Comparison of ENCODE assay signal across 8 cellular contexts in genomic region chr1:207807395-207808321, GRCh38. TPM values are rescaled to one million over a fixed set of nuclear protein-coding genes. Genes with fewer than 3 reads are reported as not detected.
A peak's percentile ranks its signal among the peaks of the same experiment; 100 is the strongest.
DNase-seq lines count a peak whose midpoint lies in the region; ATAC-seq and TF ChIP-seq lines count a peak whose summit lies in the region.

No MANE protein-coding gene starts in this region.

- no peak overlapping the region for H2AFZ ChIP-seq in GM23338

- H3K4me3 Mint-ChIP-seq in GM23338 (no peak overlapping the region), T-cell (peak overlapping the region in 2 of 3 donors; percentile 1 to 13)

- H3K36me3 Mint-ChIP-seq in GM23338 (ENCODE audit: low read depth) (no peaks in the 10 kb centered on the region; the same call in 2 of the 3 replicates), T-cell (peaks cover 60% of the 10 kb centered on the region)

- H3K27ac ChIP-seq in GM23338 (ENCODE audit: low read depth), result no peak overlapping the region
- peak overlapping the region; percentile 84 for H3K27ac ChIP-seq in foreskin keratinocyte
- peak overlapping the region; percentile 89 for H3K27ac ChIP-seq in skeletal muscle tissue (ENCODE audit: low read depth, low read length)

- TF ChIP-seq CTCF in GM23338 (conservative IDR thresholded peaks at IDR 0.05; ENCODE audit: low read depth in 2 of 2) (no peak), foreskin keratinocyte (conservative IDR thresholded peaks at IDR 0.05) (no peak)

- H3K27me3 ChIP-seq in GM23338 (ENCODE audit: insufficient read depth) (no peaks in the 10 kb centered on the region), foreskin keratinocyte (no peaks in the 10 kb centered on the region), skeletal muscle tissue (ENCODE audit: control insufficient read depth in 3 of 3, insufficient read depth in 3 of 3, low read length in 3 of 3) (no peaks in the 10 kb centered on the region)

- no peaks in the 10 kb centered on the region for H4K20me1 ChIP-seq in GM23338 (replicated peaks; ENCODE audit: insufficient read depth)

- H3K36me3 ChIP-seq in GM23338 (ENCODE audit: insufficient read depth) (no peaks in the 10 kb centered on the region), skeletal muscle tissue (ENCODE audit: control insufficient read depth in 3 of 3, insufficient read depth in 3 of 3, low read length in 3 of 3) (peaks cover 77 to 83% (median 80%) of the 10 kb centered on the region in 3 donors)

- H3K27ac Mint-ChIP-seq in GM23338, result 0 out of 2 replicates have a peak overlapping the region, but pooled peaks have one; percentile 27
- H3K27ac Mint-ChIP-seq in T-cell, result peak overlapping the region; percentile 90 to 93

- H3K9me3 ChIP-seq in skeletal muscle tissue (ENCODE audit: control insufficient read depth in 3 of 3, low read length in 3 of 3), result no peaks in the 10 kb centered on the region

- H3K4me3 ChIP-seq in GM23338, result no peak overlapping the region
- H3K4me3 ChIP-seq in skeletal muscle tissue (ENCODE audit: low read length in 3 of 3), result peak overlapping the region in 2 of 3 donors; percentile 15 to 46

- H3K4me1 Mint-ChIP-seq in GM23338 (peaks cover 22% of the 10 kb centered on the region), T-cell (peaks cover 51 to 62% (median 60%) of the 10 kb centered on the region in 3 donors)

- ATAC-seq in GM23338 (no peak), T-cell (replicated peaks in 1 of 4) (peak in 2 of 4 experiments; percentile 7 to 40), foreskin keratinocyte (no peak), SK-N-SH treated with all-trans-retinoic acid at 6 μM for 48 hours (no peak)

- H3K9ac ChIP-seq in skeletal muscle tissue (ENCODE audit: low read depth in 1 of 3, low read length in 3 of 3), result peak overlapping the region; percentile 23 to 73 (median 25)

- H3K27me3 Mint-ChIP-seq in GM23338 (ENCODE audit: insufficient read depth, low read depth, poor library complexity), result peaks cover 14% of the 10 kb centered on the region
- H3K27me3 Mint-ChIP-seq in T-cell, result no peaks in the 10 kb centered on the region

- no peaks in the 10 kb centered on the region for H3K9me3 Mint-ChIP-seq in GM23338
- H3K9me3 Mint-ChIP-seq in T-cell, result no peaks in the 10 kb centered on the region

- POLR2A ChIA-PET in T-cell (lab: Charles Lee), result no interaction called here

- H3K79me2 ChIP-seq in GM23338 (replicated peaks; ENCODE audit: insufficient read depth), result no peaks in the 10 kb centered on the region

- H3K4me1 ChIP-seq in GM23338 (ENCODE audit: insufficient read depth) (no peaks in the 10 kb centered on the region), foreskin keratinocyte (peaks cover 27% of the 10 kb centered on the region), skeletal muscle tissue (ENCODE audit: control insufficient read depth in 3 of 3, insufficient read depth in 3 of 3, low read length in 3 of 3) (peaks cover 82 to 97% (median 89%) of the 10 kb centered on the region in 3 donors)

- CTCF ChIA-PET in T-cell (lab: Charles Lee), result interaction anchor here in 1 of 2 donors (0.7 kb wide), 1 partner anchor 18 kb away, joined by 5 read pairs; no protein-coding TSS in a partner anchor

- no peaks in the 10 kb centered on the region for H3F3A ChIP-seq in GM23338 (replicated peaks; ENCODE audit: low read depth)

- DNase-seq in GM23338 (ENCODE audit: low spot score) (no peak), T-cell (no peak), foreskin keratinocyte (peak in 1 of 2 donors; percentile 17), NCI-H187 (lab: John Stamatoyannopoulos, UW) (no peak), glomerular visceral epithelial cell (ENCODE audit: extremely low spot score) (no peak)
- no peak for DNase-seq in stimulated activated CD4-positive, alpha-beta T cell treated with anti-CD3 and anti-CD28 coated beads, Interleukin-4, amount 100 ng/mL, for 24 hours

- H3K4me2 ChIP-seq in GM23338, result no peak overlapping the region

- no peaks in the 10 kb centered on the region for H3K9me2 ChIP-seq in GM23338 (ENCODE audit: insufficient read depth)

TF ChIP-seq in GM23338, 12 proteins besides CTCF, POLR2A, EP300 and RAD21 (continues in another document):
- TF ChIP-seq STAT1 (IDR thresholded peaks at IDR 0.05; ENCODE audit: unreplicated experiment) (no peak), ZNF331 (CRISPR knock-in tag; IDR thresholded peaks at IDR 0.05; ENCODE audit: low read depth) (no peak), EZH2phosphoT487 (IDR thresholded peaks at IDR 0.05; ENCODE audit: unreplicated experiment) (no peak), NANOG (IDR thresholded peaks at IDR 0.05; ENCODE audit: borderline replicate concordance) (no peak), ZNF114 (CRISPR knock-in tag; IDR thresholded peaks at IDR 0.05) (no peak)

TF ChIP-seq in SK-N-SH treated with all-trans-retinoic acid at 6 μM for 48 hours, 23 proteins besides CTCF, POLR2A, EP300 and RAD21:
- no peak for TF ChIP-seq ZFP3 (CRISPR knock-in tag; IDR thresholded peaks at IDR 0.05)
- no peak for TF ChIP-seq GLIS3 (CRISPR knock-in tag; IDR thresholded peaks at IDR 0.05)
- no peak for TF ChIP-seq TOX (CRISPR knock-in tag; IDR thresholded peaks at IDR 0.05; ENCODE audit: borderline replicate concordance)

RNA-seq across cellular contexts. Expression of gene CD46, which starts 55.8 kb away (rescaled TPM):
- 173 and 199 TPM in 2 replicates for total RNA-seq in GM23338 (2014; rRNA removed; shearing (Covaris generic))
- 173 and 209 TPM in 2 replicates for polyA plus RNA-seq in GM23338 (2016; fragmentation: Nextera tagmentation; extraction: Ambion mirVana)
- 100 to 1,000 TPM; 123 to 152 (median 145) TPM for total RNA-seq in T-cell
- total RNA-seq in foreskin keratinocyte, result 106 and 116 TPM in 2 replicates
- 36.9 and 41.2 TPM in 2 replicates for polyA plus RNA-seq in foreskin keratinocyte
- 53.8 TPM for total RNA-seq in skeletal muscle tissue
